ENCODE assay signal across 26 cellular contexts in genomic region chr7:52719677-52720076, GRCh38.
DNase-seq lines count a peak whose midpoint lies in the region; ATAC-seq and TF ChIP-seq lines count a peak whose summit lies in the region.
"Had no signal": no experiment of that assay in that cellular context is flagged by ENCODE, and none has a peak within 500 bp of the region (broad histone marks: within the 10 kb centered on the region; RNA-seq: fewer than 3 reads in every experiment).

No MANE protein-coding gene starts in this region.

- H3K27me3 ChIP-seq in H9 (ENCODE audit: insufficient read depth, low read length), result no peaks in the 10 kb centered on the region
- H3K27me3 ChIP-seq: brain microvascular endothelial cell, foreskin keratinocyte, neutrophil, SJCRH30 had no signal

- TF ChIP-seq CTCF in MCF 10A (IDR thresholded peaks at IDR 0.05; ENCODE audit: unreplicated experiment) (no peak), WTC11 (IDR thresholded peaks at IDR 0.05) (no peak), H9 (conservative IDR thresholded peaks at IDR 0.05) (no peak)

- H3K36me3 Mint-ChIP-seq in MCF 10A (ENCODE audit: insufficient read depth, unreplicated experiment) (peaks cover 6% of the 10 kb centered on the region), WTC11 (no peaks in the 10 kb centered on the region), H9 (ENCODE audit: insufficient read depth in 1 of 3, low read depth in 3 of 3) (no peaks in the 10 kb centered on the region; a peak in 1 of 7 replicates)
- H3K36me3 Mint-ChIP-seq: stimulated activated effector memory CD8-positive, alpha-beta T cell treated with anti-CD3 and anti-CD28 coated beads, Interleukin-12 subunit alpha, Interleukin-12 subunit beta, amount 100 ng/mL, for 72 hours had no signal

- no peak overlapping the region for H4K8ac ChIP-seq in H9 (replicated peaks; ENCODE audit: insufficient read length, low read depth, low read length)

- no peaks in the 10 kb centered on the region for H3K79me2 ChIP-seq in H9 (ENCODE audit: insufficient read depth, low read length)

- H3K4me2 ChIP-seq in H9 (ENCODE audit: insufficient read depth, insufficient read length, low read length), result no peak overlapping the region

- no peak overlapping the region for H2AK5ac ChIP-seq in H9 (ENCODE audit: insufficient read length, low read length)

- no peak overlapping the region for H2BK20ac ChIP-seq in H9 (ENCODE audit: low read depth, low read length, poor library complexity, severe bottlenecking)

- DNase-seq in T47D (ENCODE audit: low read depth in 1 of 2, low spot score in 1 of 2) (peak; percentile 11 to 89), MCF 10A (ENCODE audit: unreplicated experiment) (no peak), NCI-H2196 treated with DMSO at 0.1 percent for 48 hours (lab: John Stamatoyannopoulos, UW; ENCODE audit: unreplicated experiment) (peak; percentile 64), WTC11 (ENCODE audit: low spot score) (no peak), NOMO-1 (lab: John Stamatoyannopoulos, UW; ENCODE audit: unreplicated experiment in 2 of 2) (no peak), H9 (no peak)
- DNase-seq: activated CD8-positive, alpha-beta memory T cell treated with anti-CD3 and anti-CD28 coated beads for 24 hours; activated gamma-delta T cell; activated naive CD8-positive, alpha-beta T cell treated with anti-CD3 and anti-CD28 coated beads, Interleukin-2, amount 50 U/mL, for 24 hours; activated T-cell treated with anti-CD3 and anti-CD28 coated beads, Interleukin-2, amount 50 U/mL, for 1 hour; brain microvascular endothelial cell; effector CD4-positive, alpha-beta T cell; erythroblast; foreskin keratinocyte; left colon; mesendoderm; NCI-H1436; NCI-H2171; SJCRH30 had no signal

- H3K79me1 ChIP-seq in H9 (ENCODE audit: insufficient read depth, low read depth, low read length, poor library complexity, severe bottlenecking), result no peaks in the 10 kb centered on the region

- no peak overlapping the region for H3K9ac ChIP-seq in H9 (ENCODE audit: extremely low read depth, insufficient read length, low read length)

- H3K4me1 ChIP-seq in H9 (ENCODE audit: insufficient read depth, low read length), result no peaks in the 10 kb centered on the region; the same call in 1 of the 2 replicates
- H3K4me1 ChIP-seq: foreskin keratinocyte, SJCRH30 had no signal

- H3K27ac ChIP-seq in H9 (ENCODE audit: insufficient read length, low read depth, low read length), result no peak overlapping the region
- H3K27ac ChIP-seq: brain microvascular endothelial cell, foreskin keratinocyte, neutrophil, SJCRH30 had no signal

- no peak overlapping the region for H2BK12ac ChIP-seq in H9 (ENCODE audit: insufficient read length, low read depth, low read length)

- H3K23me2 ChIP-seq in H9 (ENCODE audit: insufficient read length, low read depth, low read length, poor library complexity, severe bottlenecking), result no peaks in the 10 kb centered on the region

- in situ Hi-C loops in T47D (cut with HindIII; ENCODE audit: low pct_unique_long_range_greater_than_20kb, low sequenced_read_pairs), result no loop called here

- H3K4me1 Mint-ChIP-seq in MCF 10A (ENCODE audit: insufficient read depth, unreplicated experiment), result no peaks in the 10 kb centered on the region
- peaks cover 7% of the 10 kb centered on the region; the same call in 1 of the 2 replicates for H3K4me1 Mint-ChIP-seq in WTC11
- no peaks in the 10 kb centered on the region for H3K4me1 Mint-ChIP-seq in H9
- H3K4me1 Mint-ChIP-seq: activated naive CD8-positive, alpha-beta T cell treated with anti-CD3 and anti-CD28 coated beads, Interleukin-2, amount 50 U/mL, for 24 hours; B cell; stimulated activated effector memory CD8-positive, alpha-beta T cell treated with anti-CD3 and anti-CD28 coated beads, Interleukin-12 subunit alpha, Interleukin-12 subunit beta, amount 100 ng/mL, for 72 hours had no signal

- H2BK120ac ChIP-seq in H9 (ENCODE audit: low read depth, low read length, poor library complexity, severe bottlenecking), result no peak overlapping the region

- H3K56ac ChIP-seq in H9 (ENCODE audit: insufficient read length, low read depth, low read length), result no peak overlapping the region

- POLR2A ChIA-PET in MCF 10A (lab: Yijun Ruan, JAX) (no interaction called here), WTC11 (lab: Charles Lee) (no interaction called here)

- no peak overlapping the region for H3K4me3 Mint-ChIP-seq in MCF 10A (ENCODE audit: unreplicated experiment)
- no peak overlapping the region for H3K4me3 Mint-ChIP-seq in WTC11
- H3K4me3 Mint-ChIP-seq in H9, result no peak overlapping the region
- H3K4me3 Mint-ChIP-seq: activated naive CD8-positive, alpha-beta T cell treated with anti-CD3 and anti-CD28 coated beads, Interleukin-2, amount 50 U/mL, for 24 hours; B cell; stimulated activated effector memory CD8-positive, alpha-beta T cell treated with anti-CD3 and anti-CD28 coated beads, Interleukin-12 subunit alpha, Interleukin-12 subunit beta, amount 100 ng/mL, for 72 hours had no signal

- H4K91ac ChIP-seq in H9 (ENCODE audit: insufficient read length, low read depth, low read length), result no peak overlapping the region

- H3K27ac Mint-ChIP-seq in MCF 10A (ENCODE audit: low read depth, unreplicated experiment) (no peak overlapping the region), WTC11 (peak overlapping the region; percentile 33; the same call in 1 of the 2 replicates), H9 (no peak overlapping the region)
- H3K27ac Mint-ChIP-seq: activated naive CD8-positive, alpha-beta T cell treated with anti-CD3 and anti-CD28 coated beads, Interleukin-2, amount 50 U/mL, for 24 hours; B cell; stimulated activated effector memory CD8-positive, alpha-beta T cell treated with anti-CD3 and anti-CD28 coated beads, Interleukin-12 subunit alpha, Interleukin-12 subunit beta, amount 100 ng/mL, for 72 hours had no signal

- WGBS in H9 (ENCODE audit: extremely low coverage, insufficient read length, low lambda C conversion rate), result no CpG with 5 or more reads among the region's 3 CpGs

- no peak for ATAC-seq in WTC11
- no peak for ATAC-seq in GM19023 (IDR thresholded peaks at IDR 0.05; ENCODE audit: unreplicated experiment)
- no peak for ATAC-seq in GM19463 (IDR thresholded peaks at IDR 0.05; ENCODE audit: unreplicated experiment)
- ATAC-seq: activated naive CD8-positive, alpha-beta T cell treated with anti-CD3 and anti-CD28 coated beads, Interleukin-2, amount 50 U/mL, for 24 hours; foreskin keratinocyte; HCT116; left colon; Panc1; stimulated activated effector memory CD8-positive, alpha-beta T cell treated with anti-CD3 and anti-CD28 coated beads, Interleukin-12 subunit alpha, Interleukin-12 subunit beta, amount 100 ng/mL, for 72 hours had no signal

- no peak overlapping the region for H2BK15ac ChIP-seq in H9 (ENCODE audit: low read depth, low read length)

- H4K20me1 ChIP-seq in H9 (ENCODE audit: control insufficient read depth, insufficient read depth, insufficient read length), result no peaks in the 10 kb centered on the region

- H2BK5ac ChIP-seq in H9 (ENCODE audit: insufficient read length, low read length), result no peak overlapping the region

- H3K9me3 Mint-ChIP-seq in MCF 10A (ENCODE audit: unreplicated experiment), result no peaks in the 10 kb centered on the region
- peaks cover 11% of the 10 kb centered on the region for H3K9me3 Mint-ChIP-seq in WTC11
- H3K9me3 Mint-ChIP-seq in H9, result no peaks in the 10 kb centered on the region; a peak in 1 of 5 replicates

- no peak overlapping the region for H3T11ph ChIP-seq in H9 (ENCODE audit: low read length)

- H3K27me3 Mint-ChIP-seq in MCF 10A (ENCODE audit: insufficient read depth, unreplicated experiment) (peaks cover 19% of the 10 kb centered on the region), WTC11 (ENCODE audit: low read depth) (no peaks in the 10 kb centered on the region), H9 (ENCODE audit: low read depth) (no peaks in the 10 kb centered on the region)
- H3K27me3 Mint-ChIP-seq: activated naive CD8-positive, alpha-beta T cell treated with anti-CD3 and anti-CD28 coated beads, Interleukin-2, amount 50 U/mL, for 24 hours; B cell had no signal

- BruUV-seq in MCF 10A (replicated peaks; lab: Mats Ljungman, UMichigan), result no TSS peak

- CTCF ChIA-PET in MCF 10A (lab: Yijun Ruan, JAX) (no interaction called here), WTC11 (lab: Charles Lee) (no interaction called here)

- no peak overlapping the region for H3K14ac ChIP-seq in H9 (ENCODE audit: insufficient read depth, low read length)

- H2AFZ ChIP-seq in H9 (ENCODE audit: low read length), result no peak overlapping the region

- intact Hi-C loops in MCF 10A (cut with micrococcal nuclease), result no loop called here

- no peak overlapping the region for H3K18ac ChIP-seq in H9 (ENCODE audit: insufficient read length, low read depth, low read length)

- no peak overlapping the region for H3K23ac ChIP-seq in H9 (ENCODE audit: insufficient read length, low read depth, low read length)

- no peaks in the 10 kb centered on the region for H3K9me3 ChIP-seq in H9 (ENCODE audit: control insufficient read depth, low read depth, low read length)
- H3K9me3 ChIP-seq: neutrophil, SJCRH30 had no signal

- H4K5ac ChIP-seq in H9 (ENCODE audit: insufficient read length, low read depth, low read length), result no peak overlapping the region

- no peak overlapping the region for H3K4ac ChIP-seq in H9 (ENCODE audit: low read depth, low read length)

TF ChIP-seq in WTC11, 78 proteins besides CTCF, POLR2A, EP300 and RAD21 (continues in another document):
- no peak for TF ChIP-seq USF2 (CRISPR knock-in tag; IDR thresholded peaks at IDR 0.05)
- TF ChIP-seq ZNF232 (CRISPR knock-in tag; IDR thresholded peaks at IDR 0.05), result no peak
- TF ChIP-seq ZBTB43 (CRISPR knock-in tag; IDR thresholded peaks at IDR 0.05), result no peak
- TF ChIP-seq MYBL2 (CRISPR knock-in tag; IDR thresholded peaks at IDR 0.05), result no peak
- TF ChIP-seq ETV6 (CRISPR knock-in tag; IDR thresholded peaks at IDR 0.05), result no peak
- no peak for TF ChIP-seq ZNF219 (CRISPR knock-in tag; IDR thresholded peaks at IDR 0.05; ENCODE audit: borderline replicate concordance)
- no peak for TF ChIP-seq CREB1 (CRISPR knock-in tag; IDR thresholded peaks at IDR 0.05)

Comparison
In these comparisons a context has a peak if more than half of its experiments do, and no peak if none do; other contexts are left out.
1. DNase-seq: peak in T47D (2 of 2) and NCI-H2196 treated with DMSO at 0.1 percent for 48 hours (single experiment); none in MCF 10A (single experiment), WTC11 (single experiment), NOMO-1 (0 of 2) and H9 (single experiment).